24 cellular contexts compared by ENCODE assay signal in the genomic region with DNA sequence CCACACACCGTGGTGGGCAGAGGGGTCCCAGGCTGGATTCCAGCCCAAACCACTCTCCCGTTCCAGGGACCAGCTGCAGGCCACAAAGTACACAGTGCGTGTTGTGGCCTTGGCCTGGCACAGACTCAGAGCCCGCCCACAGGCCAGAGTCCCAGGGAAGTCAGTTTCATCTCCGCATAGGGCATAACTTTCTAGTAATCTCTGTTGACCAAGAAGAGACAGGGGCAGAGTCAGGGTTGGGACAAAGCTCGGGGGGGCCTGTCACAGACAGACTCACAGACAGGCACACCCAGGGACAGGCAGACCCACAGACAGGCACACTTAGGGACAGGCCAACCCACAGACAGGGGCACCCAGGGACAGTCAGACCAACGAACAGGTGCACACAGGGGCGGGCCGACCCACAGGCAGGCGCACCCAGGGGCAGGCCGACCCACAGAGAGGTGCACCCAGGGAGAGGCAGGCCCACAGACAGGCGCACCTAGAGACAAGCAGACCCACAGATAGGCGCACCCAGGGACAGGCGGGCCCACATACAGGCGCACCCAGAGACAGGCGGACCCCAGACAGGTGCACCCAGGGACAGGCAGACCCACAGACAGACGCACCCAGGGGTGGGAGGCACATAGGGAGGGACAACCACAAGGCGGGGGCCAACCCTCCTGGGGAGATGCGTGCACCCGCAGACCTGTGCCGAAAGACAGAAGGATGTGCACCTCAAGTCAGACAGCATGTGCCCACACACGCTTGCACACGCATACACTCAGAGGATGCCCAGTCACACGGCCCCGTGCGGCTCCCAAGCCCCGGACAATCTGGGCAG.
DNase-seq lines count a peak whose midpoint lies in the region; ATAC-seq and TF ChIP-seq lines count a peak whose summit lies in the region.
"Had no signal": no experiment of that assay in that cellular context is flagged by ENCODE, and none has a peak within 500 bp of the region (broad histone marks: within the 10 kb centered on the region; RNA-seq: fewer than 3 reads in every experiment).

No MANE protein-coding gene starts in this region.

- H3K4me1 ChIP-seq in endodermal cell (ENCODE audit: control insufficient read depth, insufficient read depth, low read length): no peaks in the 10 kb centered on the region
- H3K4me1 ChIP-seq: body of pancreas had no signal

- H3K36me3 ChIP-seq in endodermal cell (ENCODE audit: control insufficient read depth, insufficient read depth, low read length): no peaks in the 10 kb centered on the region
- H3K36me3 ChIP-seq: MG63, ovary had no signal

- H3K4me1 Mint-ChIP-seq in endodermal cell (peaks cover 3% of the 10 kb centered on the region), nephron progenitor cell (peaks cover 45% of the 10 kb centered on the region)
- H3K4me1 Mint-ChIP-seq in activated naive CD4-positive, alpha-beta T cell treated with anti-CD3 and anti-CD28 coated beads for 36 hours (ENCODE audit: low read depth): no peaks in the 10 kb centered on the region

- H3K9me3 Mint-ChIP-seq in endodermal cell (peaks cover 4% of the 10 kb centered on the region), nephron progenitor cell (peaks cover 3% of the 10 kb centered on the region)
- no peaks in the 10 kb centered on the region for H3K9me3 Mint-ChIP-seq in activated naive CD4-positive, alpha-beta T cell treated with anti-CD3 and anti-CD28 coated beads for 36 hours
- H3K9me3 Mint-ChIP-seq: activated T-cell treated with anti-CD3 and anti-CD28 coated beads, Interleukin-2, amount 50 U/mL, for 4 hours had no signal

- no peak overlapping the region for H3K9ac ChIP-seq in endodermal cell (ENCODE audit: extremely low read depth, low read length, poor library complexity, severe bottlenecking)
- H3K9ac ChIP-seq: GM23248 had no signal

- no peak for TF ChIP-seq CTCF in endodermal cell (conservative IDR thresholded peaks at IDR 0.05)
- TF ChIP-seq CTCF in nephron progenitor cell (IDR thresholded peaks at IDR 0.05): no peak

- no peaks in the 10 kb centered on the region for H3K9me3 ChIP-seq in endodermal cell (ENCODE audit: control insufficient read depth, low read length)
- H3K9me3 ChIP-seq: body of pancreas, MG63, ovary had no signal

- H3K27me3 ChIP-seq in endodermal cell (ENCODE audit: control insufficient read depth, insufficient read depth, low read length, poor library complexity, severe bottlenecking): no peaks in the 10 kb centered on the region
- H3K27me3 ChIP-seq: body of pancreas, MG63, ovary had no signal

- H3K27ac ChIP-seq in endodermal cell (ENCODE audit: low read depth, low read length): no peak overlapping the region
- H3K27ac ChIP-seq: body of pancreas, epithelial cell of prostate, GM23248, ovary, RWPE1, skin epidermis had no signal

- DNase-seq in activated CD8-positive, alpha-beta memory T cell treated with anti-CD3 and anti-CD28 coated beads for 24 hours: peak; percentile 40
- no peak for DNase-seq in activated CD8-positive, alpha-beta memory T cell treated with anti-CD3 and anti-CD28 coated beads, Interleukin-2, amount 50 U/mL, for 48 hours
- DNase-seq in endodermal cell (peak; percentile 37), nephron progenitor cell (no peak), ureter (ENCODE audit: low spot score) (peak; percentile 37), NCI-H2227 treated with DMSO at 0.1 percent for 48 hours (lab: John Stamatoyannopoulos, UW) (no peak)
- no peak for DNase-seq in activated naive CD4-positive, alpha-beta T cell treated with anti-CD3 and anti-CD28 coated beads for 36 hours
- DNase-seq: activated CD4-positive, alpha-beta T cell treated with anti-CD3 and anti-CD28 coated beads, Interleukin-2, amount 50 U/mL, for 1 hour; activated T-cell treated with anti-CD3 and anti-CD28 coated beads, Interleukin-2, amount 50 U/mL, for 4 hours; cortex of kidney; foreskin melanocyte; GM23248; IMR-90; left cardiac atrium; MG63; NCI-H187; ovary; stimulated activated CD8-positive, alpha-beta memory T cell treated with anti-CD3 and anti-CD28 coated beads, Interleukin-4, amount 100 ng/mL, for 48 hours had no signal

- CTCF ChIA-PET in activated naive CD4-positive, alpha-beta T cell treated with anti-CD3 and anti-CD28 coated beads for 36 hours (lab: Charles Lee): no interaction called here

- H3K27ac Mint-ChIP-seq in endodermal cell (no peak overlapping the region), nephron progenitor cell (peak overlapping the region; percentile 72)
- no peak overlapping the region for H3K27ac Mint-ChIP-seq in activated naive CD4-positive, alpha-beta T cell treated with anti-CD3 and anti-CD28 coated beads for 36 hours
- H3K27ac Mint-ChIP-seq: activated naive CD8-positive, alpha-beta T cell had no signal

- ATAC-seq in HG02759 (IDR thresholded peaks at IDR 0.05; ENCODE audit: unreplicated experiment): no peak
- ATAC-seq: activated T-cell treated with anti-CD3 and anti-CD28 coated beads, Interleukin-2, amount 50 U/mL, for 4 hours; body of pancreas; left cardiac atrium had no signal

- H3K36me3 Mint-ChIP-seq in endodermal cell (ENCODE audit: low read depth) (no peaks in the 10 kb centered on the region), nephron progenitor cell (ENCODE audit: low read depth) (no peaks in the 10 kb centered on the region)
- no peaks in the 10 kb centered on the region for H3K36me3 Mint-ChIP-seq in activated naive CD4-positive, alpha-beta T cell treated with anti-CD3 and anti-CD28 coated beads for 36 hours (ENCODE audit: low read depth)
- H3K36me3 Mint-ChIP-seq: activated naive CD8-positive, alpha-beta T cell had no signal

- no peaks in the 10 kb centered on the region for H3K27me3 Mint-ChIP-seq in endodermal cell (ENCODE audit: insufficient read depth)
- H3K27me3 Mint-ChIP-seq in nephron progenitor cell (ENCODE audit: low read depth, poor library complexity): peaks cover 8% of the 10 kb centered on the region
- peaks cover 2% of the 10 kb centered on the region for H3K27me3 Mint-ChIP-seq in activated naive CD4-positive, alpha-beta T cell treated with anti-CD3 and anti-CD28 coated beads for 36 hours (ENCODE audit: low read depth)

- no peak overlapping the region for H3K4me3 ChIP-seq in endodermal cell (ENCODE audit: low read length)
- H3K4me3 ChIP-seq: body of pancreas, GM23248, MG63, ovary, skin epidermis had no signal

- H3K4me3 Mint-ChIP-seq in endodermal cell (no peak overlapping the region), nephron progenitor cell (no peak overlapping the region)
- H3K4me3 Mint-ChIP-seq in activated naive CD4-positive, alpha-beta T cell treated with anti-CD3 and anti-CD28 coated beads for 36 hours: no peak overlapping the region
- H3K4me3 Mint-ChIP-seq: activated naive CD8-positive, alpha-beta T cell; activated T-cell treated with anti-CD3 and anti-CD28 coated beads, Interleukin-2, amount 50 U/mL, for 4 hours had no signal

- intact Hi-C loops in activated naive CD4-positive, alpha-beta T cell treated with anti-CD3 and anti-CD28 coated beads for 36 hours (cut with micrococcal nuclease): no loop called here

- WGBS in endodermal cell (ENCODE audit: insufficient coverage in 1 of 2, insufficient read length in 1 of 2), 2 experiments: 93% methylated on average over 19 to 27 of the region's 27 CpGs

Comparison
In these comparisons a context has a peak if more than half of its experiments do, and no peak if none do; other contexts are left out.
1. DNase-seq: peak in activated CD8-positive, alpha-beta memory T cell treated with anti-CD3 and anti-CD28 coated beads for 24 hours (single experiment), endodermal cell (single experiment) and ureter (single experiment); none in activated CD8-positive, alpha-beta memory T cell treated with anti-CD3 and anti-CD28 coated beads, Interleukin-2, amount 50 U/mL, for 48 hours (single experiment), nephron progenitor cell (single experiment), activated naive CD4-positive, alpha-beta T cell treated with anti-CD3 and anti-CD28 coated beads for 36 hours (single experiment) and NCI-H2227 treated with DMSO at 0.1 percent for 48 hours (single experiment).